1 cellular context compared by ENCODE assay signal in genomic region chr16:2804728-2805127, GRCh38.
TF ChIP-seq lines count a peak whose summit lies in the region.

No MANE protein-coding gene starts in this region.

TF ChIP-seq in HepG2, 621 proteins besides CTCF, POLR2A, EP300 and RAD21:
- no peak for TF ChIP-seq ZBTB2 (CRISPR knock-in tag; IDR thresholded peaks at IDR 0.05; ENCODE audit: low read depth)
- TF ChIP-seq PBX2 (CRISPR knock-in tag; IDR thresholded peaks at IDR 0.05): no peak
